15 cellular contexts compared by ENCODE assay signal in genomic region chr3:18241837-18242236, GRCh38.
DNase-seq lines count a peak whose midpoint lies in the region; ATAC-seq and TF ChIP-seq lines count a peak whose summit lies in the region.
"Had no signal": no experiment of that assay in that cellular context is flagged by ENCODE, and none has a peak within 500 bp of the region (broad histone marks: within the 10 kb centered on the region; RNA-seq: fewer than 3 reads in every experiment).

No MANE protein-coding gene starts in this region.

- intact Hi-C loops in psoas muscle (cut with DNase I) = no loop called here

- no peak overlapping the region for H3K4me3 ChIP-seq in SK-N-SH (ENCODE audit: low read depth in 2 of 2, low read length in 1 of 2)
- no peak overlapping the region for H3K4me3 ChIP-seq in epithelial cell of esophagus (ENCODE audit: low read length)
- H3K4me3 ChIP-seq in psoas muscle = no peak overlapping the region
- H3K4me3 ChIP-seq: A549, BLaER1 had no signal

- WGBS in SK-N-SH (ENCODE audit: low lambda C conversion rate) = 92% methylated on average over 1 of the region's 1 CpG
- 56 to 87% (median 86%) methylated on average over 1 of the region's 1 CpG for whole genome bisulfite sequencing in psoas muscle, 3 donors

- H3K27ac ChIP-seq in SK-N-SH (ENCODE audit: low read depth in 2 of 2, low read length in 1 of 2) (no peak overlapping the region), psoas muscle (no peak overlapping the region)
- H3K27ac ChIP-seq: A549, BLaER1 had no signal

- H3K27me3 ChIP-seq in SK-N-SH (ENCODE audit: insufficient read depth) (no peaks in the 10 kb centered on the region), psoas muscle (ENCODE audit: insufficient read depth in 3 of 3, low read length in 2 of 3) (peaks cover 0 to 2% (median 0%) of the 10 kb centered on the region in 3 donors)
- H3K27me3 ChIP-seq: BLaER1 had no signal

- no peak overlapping the region for H3K4me2 ChIP-seq in SK-N-SH
- H3K4me2 ChIP-seq: A549, BLaER1 had no signal

- TF ChIP-seq CTCF in SK-N-SH (IDR thresholded peaks at IDR 0.05) (no peak), epithelial cell of esophagus (IDR thresholded peaks at IDR 0.05; ENCODE audit: insufficient read depth, low read depth, low read length, missing control alignments) (no peak), psoas muscle (IDR thresholded peaks at IDR 0.05) (no peak)

- no peaks in the 10 kb centered on the region for H3K9me2 ChIP-seq in SK-N-SH

- no peaks in the 10 kb centered on the region for H4K20me1 ChIP-seq in SK-N-SH (ENCODE audit: insufficient read depth)
- H4K20me1 ChIP-seq: BLaER1 had no signal

- H3K9me3 ChIP-seq in SK-N-SH = no peaks in the 10 kb centered on the region
- no peaks in the 10 kb centered on the region for H3K9me3 ChIP-seq in psoas muscle
- H3K9me3 ChIP-seq: A549, BLaER1, Caco-2 had no signal

- peaks cover 17% of the 10 kb centered on the region for H3F3A ChIP-seq in SK-N-SH (replicated peaks; ENCODE audit: insufficient read depth)

- DNase-seq in EH (ENCODE audit: low read depth) (peak; percentile 1), SK-N-SH (no peak), epithelial cell of esophagus (ENCODE audit: low read depth) (peak; percentile 63), foreskin melanocyte (peak; percentile 3), psoas muscle (no peak), T-helper 2 cell (no peak)
- DNase-seq: AML-193; Caco-2; CD8-positive, alpha-beta memory T cell; DND-41; GF-D8; HCEC 1CT had no signal

- no peak overlapping the region for H2AFZ ChIP-seq in SK-N-SH (ENCODE audit: low read depth)

- ATAC-seq in psoas muscle = no peak
- no peak for ATAC-seq in GM18861 (IDR thresholded peaks at IDR 0.05; ENCODE audit: unreplicated experiment)
- ATAC-seq: A549 had no signal

- TF ChIP-seq RAD21 in SK-N-SH (IDR thresholded peaks at IDR 0.05; ENCODE audit: low read length) = no peak

- H3K4me1 ChIP-seq in SK-N-SH (ENCODE audit: control insufficient read depth in 1 of 2, insufficient read depth in 2 of 2, low read depth in 1 of 2, low read length in 1 of 2) = peaks cover 14 to 21% of the 10 kb centered on the region in 2 experiments
- H3K4me1 ChIP-seq in psoas muscle = no peaks in the 10 kb centered on the region
- H3K4me1 ChIP-seq: A549, Caco-2 had no signal

- H3K36me3 ChIP-seq in SK-N-SH (replicated peaks in 1 of 2; ENCODE audit: control insufficient read depth in 1 of 2, insufficient read depth in 2 of 2, low read length in 1 of 2) = no peaks in the 10 kb centered on the region
- no peaks in the 10 kb centered on the region for H3K36me3 ChIP-seq in psoas muscle (ENCODE audit: insufficient read depth in 1 of 2, low read depth in 1 of 2)
- H3K36me3 ChIP-seq: BLaER1 had no signal

- CTCF ChIA-PET in SK-N-SH (lab: Yijun Ruan, JAX) = no interaction called here

- H3K79me2 ChIP-seq in SK-N-SH (ENCODE audit: insufficient read depth) = no peaks in the 10 kb centered on the region

- peak in 1 of 2 experiments; percentile 65; a peak in 1 of 4 replicates for TF ChIP-seq EP300 in SK-N-SH (IDR thresholded peaks at IDR 0.05; ENCODE audit: borderline replicate concordance in 1 of 2, low read depth in 1 of 2, low read length in 1 of 2)

- POLR2A ChIA-PET in SK-N-SH (lab: Yijun Ruan, JAX) = no interaction called here

- no peak overlapping the region for H3K9ac ChIP-seq in SK-N-SH
- H3K9ac ChIP-seq: BLaER1 had no signal

TF ChIP-seq in SK-N-SH, 30 proteins besides CTCF, POLR2A, EP300 and RAD21:
- TF ChIP-seq, protein P1, sequence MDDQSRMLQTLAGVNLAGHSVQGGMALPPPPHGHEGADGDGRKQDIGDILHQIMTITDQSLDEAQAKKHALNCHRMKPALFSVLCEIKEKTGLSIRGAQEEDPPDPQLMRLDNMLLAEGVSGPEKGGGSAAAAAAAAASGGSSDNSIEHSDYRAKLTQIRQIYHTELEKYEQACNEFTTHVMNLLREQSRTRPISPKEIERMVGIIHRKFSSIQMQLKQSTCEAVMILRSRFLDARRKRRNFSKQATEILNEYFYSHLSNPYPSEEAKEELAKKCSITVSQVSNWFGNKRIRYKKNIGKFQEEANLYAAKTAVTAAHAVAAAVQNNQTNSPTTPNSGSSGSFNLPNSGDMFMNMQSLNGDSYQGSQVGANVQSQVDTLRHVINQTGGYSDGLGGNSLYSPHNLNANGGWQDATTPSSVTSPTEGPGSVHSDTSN (IDR thresholded peaks at IDR 0.05) = peak; percentile 59
- TF ChIP-seq EZH2phosphoT487 (IDR thresholded peaks at IDR 0.05; ENCODE audit: borderline replicate concordance, low read depth) (no peak), TAF1 (IDR thresholded peaks at IDR 0.05; ENCODE audit: borderline replicate concordance, low read depth, low read length) (no peak), MEF2A (IDR thresholded peaks at IDR 0.05; ENCODE audit: borderline replicate concordance, low read depth) (peak; percentile 32; the same call in 1 of the 2 replicates), JUND (IDR thresholded peaks at IDR 0.05) (peak; percentile 44), RXRA (IDR thresholded peaks at IDR 0.05; ENCODE audit: borderline replicate concordance, low read depth) (peak; percentile 49; the same call in 1 of the 2 replicates), TCF12 (IDR thresholded peaks at IDR 0.05) (peak; percentile 78), TEAD4 (IDR thresholded peaks at IDR 0.05; ENCODE audit: borderline replicate concordance, insufficient read depth) (peak; percentile 8; the same call in 1 of the 2 replicates)

Comparison
In these comparisons a context has a peak if more than half of its experiments do, and no peak if none do; other contexts are left out.
1. DNase-seq: peak in EH (single experiment), epithelial cell of esophagus (single experiment) and foreskin melanocyte (single experiment); none in SK-N-SH (single experiment), psoas muscle (0 of 2) and T-helper 2 cell (0 of 5).